16 cellular contexts compared by ENCODE assay signal in genomic region chr5:143143973-143144372, GRCh38.
A peak's percentile ranks its signal among the peaks of the same experiment; 100 is the strongest.
DNase-seq lines count a peak whose midpoint lies in the region; ATAC-seq and TF ChIP-seq lines count a peak whose summit lies in the region.
"Had no signal": no experiment of that assay in that cellular context is flagged by ENCODE, and none has a peak within 500 bp of the region (broad histone marks: within the 10 kb centered on the region; RNA-seq: fewer than 3 reads in every experiment).

No MANE protein-coding gene starts in this region.

- peaks cover 5% of the 10 kb centered on the region for H3K36me3 Mint-ChIP-seq in activated CD8-positive, alpha-beta T cell treated with anti-CD3 and anti-CD28 coated beads for 36 hours (ENCODE audit: low read depth)

- no peak for ATAC-seq in psoas muscle
- ATAC-seq in activated CD8-positive, alpha-beta T cell treated with anti-CD3 and anti-CD28 coated beads for 36 hours = no peak
- ATAC-seq: activated CD4-positive, alpha-beta T cell treated with anti-CD3 and anti-CD28 coated beads for 36 hours; activated naive CD8-positive, alpha-beta T cell treated with anti-CD3 and anti-CD28 coated beads, Interleukin-2, amount 50 U/mL, for 24 hours; K562; stimulated activated naive B cell treated with anti-CD40 and anti-IgM and Interleukin-4, amounts not matched to agents 10 μg/mL and 1 μg/mL and 100 μg/mL, for 72 hours had no signal

- no peaks in the 10 kb centered on the region for H3K9me3 ChIP-seq in psoas muscle
- no peaks in the 10 kb centered on the region for H3K9me3 ChIP-seq in MM.1S (replicated peaks; ENCODE audit: insufficient read depth, low read length)

- WGBS in psoas muscle, 3 donors = 96 to 100% (median 99%) methylated on average over 3 of the region's 3 CpGs

- H3K9me2 ChIP-seq in MM.1S (replicated peaks; ENCODE audit: insufficient read depth, low read length) = no peaks in the 10 kb centered on the region

- H3K4me3 ChIP-seq in psoas muscle (no peak overlapping the region), MM.1S (ENCODE audit: low read length) (no peak overlapping the region)
- H3K4me3 ChIP-seq: K562, neural progenitor cell had no signal

- no peak overlapping the region for H3K9ac ChIP-seq in MM.1S (ENCODE audit: low read length)
- H3K9ac ChIP-seq: neural progenitor cell had no signal

- H3K4me3 Mint-ChIP-seq in activated CD8-positive, alpha-beta T cell treated with anti-CD3 and anti-CD28 coated beads for 36 hours = no peak overlapping the region
- H3K4me3 Mint-ChIP-seq: activated CD4-positive, alpha-beta T cell treated with anti-CD3 and anti-CD28 coated beads for 36 hours; activated naive CD8-positive, alpha-beta T cell treated with anti-CD3 and anti-CD28 coated beads, Interleukin-2, amount 50 U/mL, for 24 hours; neural progenitor cell; stimulated activated naive B cell treated with anti-CD40 and anti-IgM and Interleukin-4, amounts not matched to agents 10 μg/mL and 1 μg/mL and 100 μg/mL, for 72 hours had no signal

- POLR2A ChIA-PET in RWPE1 (lab: Yijun Ruan, JAX; ENCODE audit: low non-redundant PET) = no interaction called here
- POLR2A ChIA-PET in activated CD8-positive, alpha-beta T cell treated with anti-CD3 and anti-CD28 coated beads for 36 hours (lab: Charles Lee) = no interaction called here

- no peaks in the 10 kb centered on the region for H3K27me3 ChIP-seq in psoas muscle (ENCODE audit: insufficient read depth in 3 of 3, low read length in 2 of 3)
- H3K27me3 ChIP-seq in MM.1S (replicated peaks; ENCODE audit: insufficient read depth, low read length) = no peaks in the 10 kb centered on the region
- H3K27me3 ChIP-seq: neural progenitor cell had no signal

- no peaks in the 10 kb centered on the region for H3K27me3 Mint-ChIP-seq in activated CD8-positive, alpha-beta T cell treated with anti-CD3 and anti-CD28 coated beads for 36 hours
- H3K27me3 Mint-ChIP-seq: activated CD4-positive, alpha-beta T cell treated with anti-CD3 and anti-CD28 coated beads for 36 hours; activated naive CD8-positive, alpha-beta T cell treated with anti-CD3 and anti-CD28 coated beads, Interleukin-2, amount 50 U/mL, for 24 hours; stimulated activated naive B cell treated with anti-CD40 and anti-IgM and Interleukin-4, amounts not matched to agents 10 μg/mL and 1 μg/mL and 100 μg/mL, for 72 hours had no signal

- no peak overlapping the region for H3K27ac Mint-ChIP-seq in activated CD8-positive, alpha-beta T cell treated with anti-CD3 and anti-CD28 coated beads for 36 hours
- H3K27ac Mint-ChIP-seq: activated CD4-positive, alpha-beta T cell treated with anti-CD3 and anti-CD28 coated beads for 36 hours; activated naive CD8-positive, alpha-beta T cell treated with anti-CD3 and anti-CD28 coated beads, Interleukin-2, amount 50 U/mL, for 24 hours; neural progenitor cell; stimulated activated naive B cell treated with anti-CD40 and anti-IgM and Interleukin-4, amounts not matched to agents 10 μg/mL and 1 μg/mL and 100 μg/mL, for 72 hours had no signal

- H3K79me2 ChIP-seq in MM.1S (ENCODE audit: low read length) = no peaks in the 10 kb centered on the region

- peaks cover 8% of the 10 kb centered on the region for H3K4me1 Mint-ChIP-seq in activated CD8-positive, alpha-beta T cell treated with anti-CD3 and anti-CD28 coated beads for 36 hours (ENCODE audit: low read depth)
- H3K4me1 Mint-ChIP-seq: neural progenitor cell had no signal

- H4K20me1 ChIP-seq in MM.1S (ENCODE audit: insufficient read depth, low read length) = no peaks in the 10 kb centered on the region

- CTCF ChIA-PET in RWPE1 (lab: Yijun Ruan, JAX) = interaction anchor here (1.6 kb wide), 1 partner anchor 259 kb away, joined by 4 read pairs; the partner anchor contains the start of gene NR3C1
- CTCF ChIA-PET in activated CD8-positive, alpha-beta T cell treated with anti-CD3 and anti-CD28 coated beads for 36 hours (lab: Charles Lee) = no interaction called here

- H3K27ac ChIP-seq in RWPE1 = peak overlapping the region; percentile 93
- H3K27ac ChIP-seq in psoas muscle = peak overlapping the region; percentile 94
- H3K27ac ChIP-seq in MM.1S (ENCODE audit: low read length) = no peak overlapping the region
- H3K27ac ChIP-seq: neural progenitor cell had no signal

- H3K9me3 Mint-ChIP-seq in activated CD8-positive, alpha-beta T cell treated with anti-CD3 and anti-CD28 coated beads for 36 hours = no peaks in the 10 kb centered on the region
- H3K9me3 Mint-ChIP-seq: activated naive CD8-positive, alpha-beta T cell treated with anti-CD3 and anti-CD28 coated beads, Interleukin-2, amount 50 U/mL, for 24 hours; neural progenitor cell; stimulated activated naive B cell treated with anti-CD40 and anti-IgM and Interleukin-4, amounts not matched to agents 10 μg/mL and 1 μg/mL and 100 μg/mL, for 72 hours had no signal

- no peak overlapping the region for H2AFZ ChIP-seq in MM.1S (ENCODE audit: low read length)
- H2AFZ ChIP-seq: neural progenitor cell had no signal

- no peaks in the 10 kb centered on the region for H3F3A ChIP-seq in MM.1S (ENCODE audit: insufficient read depth, low read length)

- TF ChIP-seq CTCF in RWPE1 (conservative IDR thresholded peaks at IDR 0.05; ENCODE audit: low read depth) = no peak
- no peak for TF ChIP-seq CTCF in psoas muscle (IDR thresholded peaks at IDR 0.05)
- no peak for TF ChIP-seq CTCF in activated CD8-positive, alpha-beta T cell treated with anti-CD3 and anti-CD28 coated beads for 36 hours (IDR thresholded peaks at IDR 0.05)
- no peak for TF ChIP-seq CTCF in MM.1S (IDR thresholded peaks at IDR 0.05; ENCODE audit: low read length)

- H3K4me1 ChIP-seq in psoas muscle = peaks cover 81% of the 10 kb centered on the region
- H3K4me1 ChIP-seq in MM.1S (ENCODE audit: low read length) = no peaks in the 10 kb centered on the region
- H3K4me1 ChIP-seq: neural progenitor cell had no signal

- H3K36me3 ChIP-seq in psoas muscle (ENCODE audit: insufficient read depth in 1 of 2, low read depth in 1 of 2) = peaks cover 0 to 6% of the 10 kb centered on the region in 2 donors
- no peaks in the 10 kb centered on the region for H3K36me3 ChIP-seq in MM.1S (replicated peaks; ENCODE audit: insufficient read depth, low read length)
- H3K36me3 ChIP-seq: neural progenitor cell had no signal

- H3K4me2 ChIP-seq in MM.1S (ENCODE audit: low read depth, low read length) = no peak overlapping the region
- H3K4me2 ChIP-seq: neural progenitor cell had no signal

- peak; percentile 39 for DNase-seq in AG20443 (ENCODE audit: low spot score)
- peak; percentile 68 for DNase-seq in RWPE1 (ENCODE audit: low spot score)
- DNase-seq in dedifferentiated amniotic fluid mesenchymal stem cell (ENCODE audit: extremely low spot score) = peak; percentile 31
- no peak for DNase-seq in psoas muscle
- DNase-seq in NCI-H2196 (lab: John Stamatoyannopoulos, UW; ENCODE audit: unreplicated experiment) = no peak
- DNase-seq in activated CD8-positive, alpha-beta T cell treated with anti-CD3 and anti-CD28 coated beads for 36 hours = no peak
- DNase-seq in MM.1S = no peak
- no peak for DNase-seq in DMS53 (lab: John Stamatoyannopoulos, UW)
- DNase-seq: activated CD4-positive, alpha-beta T cell treated with anti-CD3 and anti-CD28 coated beads for 36 hours; activated naive CD8-positive, alpha-beta T cell treated with anti-CD3 and anti-CD28 coated beads, Interleukin-2, amount 50 U/mL, for 24 hours; NCI-H146; NCI-H510A treated with DMSO at 0.1 percent for 48 hours; stimulated activated naive B cell treated with anti-CD40 and anti-IgM and Interleukin-4, amounts not matched to agents 10 μg/mL and 1 μg/mL and 100 μg/mL, for 72 hours; T-helper 2 cell had no signal

- intact Hi-C loops in psoas muscle (cut with DNase I) = loop anchor here in 1 of 2 donors (5.0 kb wide), 1 partner anchor 33 kb away; no protein-coding TSS in a partner anchor
- intact Hi-C loops in activated CD8-positive, alpha-beta T cell treated with anti-CD3 and anti-CD28 coated beads for 36 hours (cut with micrococcal nuclease) = no loop called here

Comparison
In these comparisons a context has a peak if more than half of its experiments do, and no peak if none do; other contexts are left out.
1. DNase-seq: peak in AG20443 (single experiment), RWPE1 (single experiment) and dedifferentiated amniotic fluid mesenchymal stem cell (single experiment); none in psoas muscle (0 of 2), NCI-H2196 (single experiment), activated CD8-positive, alpha-beta T cell treated with anti-CD3 and anti-CD28 coated beads for 36 hours (single experiment), MM.1S (single experiment) and DMS53 (single experiment).